In genomic region chr3:180571831-180572578, GRCh38 we compare ENCODE assay signal across 11 cellular contexts. TPM values are rescaled to one million over a fixed set of nuclear protein-coding genes. Genes with fewer than 3 reads are reported as not detected.
A peak's percentile ranks its signal among the peaks of the same experiment; 100 is the strongest.
DNase-seq lines count a peak whose midpoint lies in the region; ATAC-seq and TF ChIP-seq lines count a peak whose summit lies in the region.
"Had no signal": no experiment of that assay in that cellular context is flagged by ENCODE, and none has a peak within 500 bp of the region (broad histone marks: within the 10 kb centered on the region; RNA-seq: fewer than 3 reads in every experiment).

No MANE protein-coding gene starts in this region.

- no peaks in the 10 kb centered on the region for H4K20me1 ChIP-seq in GM23338 (replicated peaks; ENCODE audit: insufficient read depth)

- no peaks in the 10 kb centered on the region for H3K9me2 ChIP-seq in GM23338 (ENCODE audit: insufficient read depth)

- peak; percentile 2 for DNase-seq in mesendoderm
- no peak for DNase-seq in stimulated activated effector memory CD8-positive, alpha-beta T cell treated with anti-CD3 and anti-CD28 coated beads, Interleukin-12 subunit alpha, Interleukin-12 subunit beta, amount 100 ng/mL, for 72 hours (ENCODE audit: low spot score in 2 of 2)
- no peak for DNase-seq in activated CD4-positive, alpha-beta T cell treated with anti-CD3 and anti-CD28 coated beads, Interleukin-2, amount 10 ng/mL, durations not matched to agents 24 days and 14 days
- DNase-seq in GM23338 (ENCODE audit: low spot score): no peak
- DNase-seq: DMS79; IMR-90; stimulated activated CD4-positive, alpha-beta T cell treated with anti-CD3 and anti-CD28 coated beads, Interleukin-1b, Interleukin-23, amount 100 ng/mL, for 48 hours; SW 1271 had no signal

- no peak overlapping the region for H3K23ac ChIP-seq in mesendoderm (ENCODE audit: low read length)

- no peak overlapping the region for H2BK120ac ChIP-seq in mesendoderm (ENCODE audit: low read depth, low read length)

- intact Hi-C loops in activated CD4-positive, alpha-beta T cell treated with anti-CD3 and anti-CD28 coated beads, Interleukin-2, amount 10 ng/mL, durations not matched to agents 24 days and 14 days (cut with micrococcal nuclease): no loop called here

- ATAC-seq in GM19043 (IDR thresholded peaks at IDR 0.05; ENCODE audit: low read depth, unreplicated experiment) (peak; percentile 83), HG02588 (IDR thresholded peaks at IDR 0.05; ENCODE audit: unreplicated experiment) (peak; percentile 84), HG03565 (IDR thresholded peaks at IDR 0.05; ENCODE audit: unreplicated experiment) (peak; percentile 83), GM23338 (no peak)
- ATAC-seq in stimulated activated effector memory CD8-positive, alpha-beta T cell treated with anti-CD3 and anti-CD28 coated beads, Interleukin-12 subunit alpha, Interleukin-12 subunit beta, amount 100 ng/mL, for 72 hours: no peak

- no peak overlapping the region for H3K9ac ChIP-seq in mesendoderm (ENCODE audit: low read length)

- no peak overlapping the region for H4K8ac ChIP-seq in mesendoderm (ENCODE audit: low read depth, low read length)

- H2BK15ac ChIP-seq in mesendoderm (replicated peaks; ENCODE audit: low read depth): no peak overlapping the region

- no peak for TF ChIP-seq CTCF in GM23338 (conservative IDR thresholded peaks at IDR 0.05; ENCODE audit: low read depth in 2 of 2)

- no peaks in the 10 kb centered on the region for H3K4me1 Mint-ChIP-seq in stimulated activated effector memory CD8-positive, alpha-beta T cell treated with anti-CD3 and anti-CD28 coated beads, Interleukin-12 subunit alpha, Interleukin-12 subunit beta, amount 100 ng/mL, for 72 hours
- H3K4me1 Mint-ChIP-seq in activated CD4-positive, alpha-beta T cell treated with anti-CD3 and anti-CD28 coated beads, Interleukin-2, amount 10 ng/mL, durations not matched to agents 24 days and 14 days: no peaks in the 10 kb centered on the region
- H3K4me1 Mint-ChIP-seq in GM23338: peaks cover 9% of the 10 kb centered on the region

- H3K4ac ChIP-seq in mesendoderm (ENCODE audit: low read depth, low read length): no peak overlapping the region

- no peaks in the 10 kb centered on the region for H3K27me3 Mint-ChIP-seq in activated CD4-positive, alpha-beta T cell treated with anti-CD3 and anti-CD28 coated beads, Interleukin-2, amount 10 ng/mL, durations not matched to agents 24 days and 14 days
- peaks cover 2% of the 10 kb centered on the region for H3K27me3 Mint-ChIP-seq in GM23338 (ENCODE audit: insufficient read depth, low read depth, poor library complexity)

- H3K4me2 ChIP-seq in mesendoderm (ENCODE audit: low read length) (no peak overlapping the region), GM23338 (no peak overlapping the region)

- H3K9me3 Mint-ChIP-seq in stimulated activated effector memory CD8-positive, alpha-beta T cell treated with anti-CD3 and anti-CD28 coated beads, Interleukin-12 subunit alpha, Interleukin-12 subunit beta, amount 100 ng/mL, for 72 hours: no peaks in the 10 kb centered on the region
- no peaks in the 10 kb centered on the region for H3K9me3 Mint-ChIP-seq in activated CD4-positive, alpha-beta T cell treated with anti-CD3 and anti-CD28 coated beads, Interleukin-2, amount 10 ng/mL, durations not matched to agents 24 days and 14 days
- no peaks in the 10 kb centered on the region for H3K9me3 Mint-ChIP-seq in GM23338

- H4K5ac ChIP-seq in mesendoderm (ENCODE audit: low read length): no peak overlapping the region

- H3F3A ChIP-seq in GM23338 (replicated peaks; ENCODE audit: low read depth): no peaks in the 10 kb centered on the region

- H3K18ac ChIP-seq in mesendoderm (ENCODE audit: low read length): no peak overlapping the region

- H3K4me1 ChIP-seq in mesendoderm (ENCODE audit: control insufficient read depth, low read depth, low read length) (no peaks in the 10 kb centered on the region), GM23338 (ENCODE audit: insufficient read depth) (peaks cover 9% of the 10 kb centered on the region)

- no peak overlapping the region for H3K27ac Mint-ChIP-seq in stimulated activated effector memory CD8-positive, alpha-beta T cell treated with anti-CD3 and anti-CD28 coated beads, Interleukin-12 subunit alpha, Interleukin-12 subunit beta, amount 100 ng/mL, for 72 hours
- no peak overlapping the region for H3K27ac Mint-ChIP-seq in activated CD4-positive, alpha-beta T cell treated with anti-CD3 and anti-CD28 coated beads, Interleukin-2, amount 10 ng/mL, durations not matched to agents 24 days and 14 days
- H3K27ac Mint-ChIP-seq in GM23338: no peak overlapping the region

- H2BK5ac ChIP-seq in mesendoderm (ENCODE audit: low read length): no peak overlapping the region

- no peak overlapping the region for H2AK5ac ChIP-seq in mesendoderm (ENCODE audit: low read length)

- no peak overlapping the region for H3K4me3 Mint-ChIP-seq in stimulated activated effector memory CD8-positive, alpha-beta T cell treated with anti-CD3 and anti-CD28 coated beads, Interleukin-12 subunit alpha, Interleukin-12 subunit beta, amount 100 ng/mL, for 72 hours
- H3K4me3 Mint-ChIP-seq in activated CD4-positive, alpha-beta T cell treated with anti-CD3 and anti-CD28 coated beads, Interleukin-2, amount 10 ng/mL, durations not matched to agents 24 days and 14 days: no peak overlapping the region
- H3K4me3 Mint-ChIP-seq in GM23338: no peak overlapping the region

- WGBS in mesendoderm (ENCODE audit: extremely low coverage, insufficient coverage, low lambda C conversion rate): no CpG with 5 or more reads among the region's 6 CpGs

- no peak overlapping the region for H3K4me3 ChIP-seq in mesendoderm (ENCODE audit: low read length)
- no peak overlapping the region for H3K4me3 ChIP-seq in GM23338

- no peaks in the 10 kb centered on the region for H3K36me3 ChIP-seq in mesendoderm (ENCODE audit: control insufficient read depth, insufficient read depth, low read length)
- H3K36me3 ChIP-seq in GM23338 (ENCODE audit: insufficient read depth): no peaks in the 10 kb centered on the region

- H3K27me3 ChIP-seq in mesendoderm (ENCODE audit: insufficient read depth, low read length, poor library complexity): no peaks in the 10 kb centered on the region
- H3K27me3 ChIP-seq in GM23338 (ENCODE audit: insufficient read depth): no peaks in the 10 kb centered on the region

- H3K27ac ChIP-seq in mesendoderm (ENCODE audit: low read depth, low read length) (no peak overlapping the region), GM23338 (ENCODE audit: low read depth) (no peak overlapping the region)

- no peaks in the 10 kb centered on the region for H3K79me2 ChIP-seq in mesendoderm (ENCODE audit: control insufficient read depth, insufficient read depth, low read length)
- no peaks in the 10 kb centered on the region for H3K79me2 ChIP-seq in GM23338 (replicated peaks; ENCODE audit: insufficient read depth)

- no peak overlapping the region for H3K56ac ChIP-seq in mesendoderm (ENCODE audit: low read length)

- H2AFZ ChIP-seq in GM23338: no peak overlapping the region; the same call in 1 of the 2 replicates

- H3K79me1 ChIP-seq in mesendoderm (ENCODE audit: low read length): no peaks in the 10 kb centered on the region

- H3K36me3 Mint-ChIP-seq in stimulated activated effector memory CD8-positive, alpha-beta T cell treated with anti-CD3 and anti-CD28 coated beads, Interleukin-12 subunit alpha, Interleukin-12 subunit beta, amount 100 ng/mL, for 72 hours: no peaks in the 10 kb centered on the region
- no peaks in the 10 kb centered on the region for H3K36me3 Mint-ChIP-seq in activated CD4-positive, alpha-beta T cell treated with anti-CD3 and anti-CD28 coated beads, Interleukin-2, amount 10 ng/mL, durations not matched to agents 24 days and 14 days (ENCODE audit: low read depth)
- H3K36me3 Mint-ChIP-seq in GM23338 (ENCODE audit: low read depth): no peaks in the 10 kb centered on the region

TF ChIP-seq in GM23338, 12 proteins besides CTCF, POLR2A, EP300 and RAD21:
- no peak for TF ChIP-seq EZH2phosphoT487 (IDR thresholded peaks at IDR 0.05; ENCODE audit: unreplicated experiment)
- no peak for TF ChIP-seq CREB1 (CRISPR knock-in tag; IDR thresholded peaks at IDR 0.05; ENCODE audit: low read depth)
- TF ChIP-seq EZH2 (IDR thresholded peaks at IDR 0.05; ENCODE audit: low read depth, unreplicated experiment): no peak
- TF ChIP-seq REST (IDR thresholded peaks at IDR 0.05; ENCODE audit: unreplicated experiment): no peak
- no peak for TF ChIP-seq STAT1 (IDR thresholded peaks at IDR 0.05; ENCODE audit: unreplicated experiment)

RNA-seq across cellular contexts. Expression of gene TTC14, which starts 30.0 kb away (rescaled TPM):
- polyA plus RNA-seq in mesendoderm (2013, experiment 1 of 2): 16.1 TPM
- 15.7 TPM for polyA plus RNA-seq in mesendoderm (2013, experiment 2 of 2)
- total RNA-seq in activated CD4-positive, alpha-beta T cell treated with anti-CD3 and anti-CD28 coated beads, Interleukin-2, amount 10 ng/mL, durations not matched to agents 24 days and 14 days: 42.6 and 46.4 TPM in 2 replicates
- 18.6 and 20.0 TPM in 2 replicates for total RNA-seq in GM23338 (2014; rRNA removed; shearing (Covaris generic))
- 17.1 and 22.1 TPM in 2 replicates for polyA plus RNA-seq in GM23338 (2016; fragmentation: Nextera tagmentation; extraction: Ambion mirVana)

Comparison
In these comparisons a context has a peak if more than half of its experiments do, and no peak if none do; other contexts are left out.
1. ATAC-seq: peak in GM19043 (single experiment), HG02588 (single experiment) and HG03565 (single experiment); none in stimulated activated effector memory CD8-positive, alpha-beta T cell treated with anti-CD3 and anti-CD28 coated beads, Interleukin-12 subunit alpha, Interleukin-12 subunit beta, amount 100 ng/mL, for 72 hours (single experiment) and GM23338 (single experiment).